In the genomic region with DNA sequence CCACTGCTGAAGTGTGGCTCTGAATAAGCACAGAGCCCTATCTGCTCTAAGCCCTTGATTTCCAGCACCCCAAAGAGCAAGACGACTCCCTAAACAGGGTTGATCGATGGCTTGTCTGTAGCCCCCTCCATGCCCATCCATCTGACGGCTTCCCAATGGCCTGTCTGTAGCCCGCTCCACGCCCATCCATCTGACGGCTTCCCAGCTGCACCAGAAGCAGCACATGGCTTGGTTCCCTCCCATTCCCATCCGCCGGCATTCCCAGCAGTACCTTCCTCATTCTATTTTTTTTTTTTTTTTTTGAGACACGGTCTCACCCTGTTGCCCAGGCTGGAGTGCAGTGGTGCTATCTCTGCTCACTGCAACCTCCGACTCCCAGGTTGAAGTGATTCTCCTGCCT, we compare ENCODE assay signal across 17 cellular contexts.
A peak's percentile ranks its signal among the peaks of the same experiment; 100 is the strongest.
DNase-seq lines count a peak whose midpoint lies in the region; ATAC-seq, FAIRE-seq and TF ChIP-seq lines count a peak whose summit lies in the region.
"Had no signal": no experiment of that assay in that cellular context is flagged by ENCODE, and none has a peak within 500 bp of the region (broad histone marks: within the 10 kb centered on the region; RNA-seq: fewer than 3 reads in every experiment).

No MANE protein-coding gene starts in this region.

- H3K27ac ChIP-seq in kidney (ENCODE audit: low read depth in 2 of 2, low read length in 2 of 2) (no peak overlapping the region), mammary epithelial cell (ENCODE audit: insufficient read depth, low read depth, low read length) (no peak overlapping the region)
- H3K27ac ChIP-seq: A549, C4-2B, HL-60 had no signal

- H3K4me3 ChIP-seq in kidney (ENCODE audit: low read length in 2 of 2) (no peak overlapping the region), mammary epithelial cell (replicated peaks in 1 of 3; ENCODE audit: insufficient read depth in 1 of 3, low read depth in 2 of 3, low read length in 3 of 3) (no peak overlapping the region)
- H3K4me3 ChIP-seq: A549, GM23338, HAP-1 had no signal

- 77% methylated on average over 7 of the region's 10 CpGs for WGBS in mammary epithelial cell (ENCODE audit: low coverage, missing lambda C conversion rate)

- H3K9ac ChIP-seq in kidney (ENCODE audit: low read length in 2 of 2) = no peak overlapping the region
- no peak overlapping the region for H3K9ac ChIP-seq in mammary epithelial cell (ENCODE audit: insufficient read depth, low read length)

- CTCF ChIA-PET in mammary epithelial cell (lab: Charles Lee; ENCODE audit: low non-redundant PET) = no interaction called here

- no peaks in the 10 kb centered on the region for H3K9me3 ChIP-seq in kidney (ENCODE audit: control insufficient read depth in 1 of 2, low read length in 2 of 2)
- H3K9me3 ChIP-seq in mammary epithelial cell (replicated peaks; ENCODE audit: insufficient read depth, low read length) = peaks cover 10% of the 10 kb centered on the region
- H3K9me3 ChIP-seq: A549, BE2C, HAP-1 had no signal

- in situ Hi-C loops in mammary epithelial cell (cut with MboI; ENCODE audit: low sequenced_read_pairs in 2 of 2) = no loop called here

- H3K79me2 ChIP-seq in mammary epithelial cell (ENCODE audit: insufficient read depth, low read length) = no peaks in the 10 kb centered on the region

- dilution Hi-C loops in mammary epithelial cell (cut with HindIII; ENCODE audit: low sequenced_read_pairs) = no loop called here

- TF ChIP-seq CTCF in kidney (IDR thresholded peaks at IDR 0.05; ENCODE audit: borderline replicate concordance, extremely low read depth, insufficient read depth) (no peak), mammary epithelial cell (conservative IDR thresholded peaks at IDR 0.05 in 1 of 2, IDR thresholded peaks at IDR 0.05 in 1 of 2; ENCODE audit: extremely low read depth in 1 of 2, insufficient read depth in 1 of 2, low read depth in 1 of 2, low read length in 2 of 2) (no peak)

- DNase-seq in cerebellar cortex (ENCODE audit: low spot score) (peak; percentile 43), kidney (peak; percentile 23), retina (peak; percentile 8), left cardiac atrium (no peak), RPMI8226 (no peak), mammary epithelial cell (no peak)
- DNase-seq: BE2C; CD4-positive, alpha-beta memory T cell; DMS79 had no signal

- no peaks in the 10 kb centered on the region for H3K27me3 ChIP-seq in mammary epithelial cell (ENCODE audit: insufficient read depth, low read length)

- no TSS peak for BruUV-seq in mammary epithelial cell (replicated peaks; lab: Mats Ljungman, UMichigan)

- FAIRE-seq in kidney (lab: Jason Lieb, UNC) = no peak
- FAIRE-seq: A549, G401.6, GM12891 had no signal

- no peaks in the 10 kb centered on the region for H4K20me1 ChIP-seq in mammary epithelial cell (ENCODE audit: insufficient read depth, low read length)

- intact Hi-C loops in kidney (cut with DNase I) = no loop called here
- intact Hi-C loops in left cardiac atrium (cut with DNase I) = no loop called here
- intact Hi-C loops in mammary epithelial cell (cut with micrococcal nuclease) = no loop called here

- H3K4me1 ChIP-seq in kidney (ENCODE audit: control insufficient read depth in 1 of 2, insufficient read depth in 1 of 2, low read depth in 1 of 2, low read length in 2 of 2) = no peaks in the 10 kb centered on the region
- H3K4me1 ChIP-seq in mammary epithelial cell (ENCODE audit: insufficient read depth, low read length) = no peaks in the 10 kb centered on the region
- H3K4me1 ChIP-seq: BE2C, HAP-1 had no signal

- no peak for ATAC-seq in left cardiac atrium
- no peak for ATAC-seq in GM21515 (IDR thresholded peaks at IDR 0.05; ENCODE audit: unreplicated experiment)
- ATAC-seq: A549, GM23338 had no signal

- H2AFZ ChIP-seq in mammary epithelial cell (ENCODE audit: low read depth, low read length) = no peak overlapping the region
- H2AFZ ChIP-seq: GM23338 had no signal

- H3K36me3 ChIP-seq in kidney (ENCODE audit: control insufficient read depth in 1 of 2, insufficient read depth in 2 of 2, low read length in 2 of 2) (no peaks in the 10 kb centered on the region), mammary epithelial cell (ENCODE audit: insufficient read depth, low read length) (no peaks in the 10 kb centered on the region)
- H3K36me3 ChIP-seq: BE2C, HAP-1 had no signal

- no peak overlapping the region for H3K4me2 ChIP-seq in mammary epithelial cell (ENCODE audit: insufficient read depth, low read depth, low read length)
- H3K4me2 ChIP-seq: A549, GM23338 had no signal

Comparison
In these comparisons a context has a peak if more than half of its experiments do, and no peak if none do; other contexts are left out.
1. DNase-seq: peak in cerebellar cortex (single experiment), kidney (single experiment) and retina (single experiment); none in left cardiac atrium (single experiment), RPMI8226 (single experiment) and mammary epithelial cell (single experiment).